17 cellular contexts compared by ENCODE assay signal in genomic region chr4:83250666-83251065, GRCh38. TPM values are rescaled to one million over a fixed set of nuclear protein-coding genes. Genes with fewer than 3 reads are reported as not detected.
DNase-seq lines count a peak whose midpoint lies in the region; FAIRE-seq and TF ChIP-seq lines count a peak whose summit lies in the region.
"Had no signal": no experiment of that assay in that cellular context is flagged by ENCODE, and none has a peak within 500 bp of the region (broad histone marks: within the 10 kb centered on the region; RNA-seq: fewer than 3 reads in every experiment).

No MANE protein-coding gene starts in this region.

- H3K79me2 ChIP-seq in mesendoderm (ENCODE audit: control insufficient read depth, insufficient read depth, low read length), result no peaks in the 10 kb centered on the region

- no peak overlapping the region for H3K56ac ChIP-seq in mesendoderm (ENCODE audit: low read length)

- peaks cover 42% of the 10 kb centered on the region for H3K4me1 Mint-ChIP-seq in HFFc6 (ENCODE audit: low read depth)
- H3K4me1 Mint-ChIP-seq in CD8-positive, alpha-beta memory T cell, result peaks cover 20 to 29% (median 24%) of the 10 kb centered on the region in 3 donors

- H2AK5ac ChIP-seq in mesendoderm (ENCODE audit: low read length), result no peak overlapping the region

- WGBS in mesendoderm (ENCODE audit: extremely low coverage, insufficient coverage, low lambda C conversion rate), result no CpG with 5 or more reads among the region's 5 CpGs

- H2BK15ac ChIP-seq in mesendoderm (replicated peaks; ENCODE audit: low read depth), result no peak overlapping the region

- H2BK5ac ChIP-seq in mesendoderm (ENCODE audit: low read length), result no peak overlapping the region

- H3K23ac ChIP-seq in mesendoderm (ENCODE audit: low read length), result no peak overlapping the region

- TF ChIP-seq CTCF in AG10803 (conservative IDR thresholded peaks at IDR 0.05; ENCODE audit: low read length) (no peak), HFFc6 (IDR thresholded peaks at IDR 0.05) (no peak), bronchial epithelial cell (IDR thresholded peaks at IDR 0.05; ENCODE audit: insufficient read depth, low read length, severe bottlenecking) (no peak), foreskin fibroblast (IDR thresholded peaks at IDR 0.05; ENCODE audit: low read depth, low read length) (no peak)

- no peaks in the 10 kb centered on the region for H3K79me1 ChIP-seq in mesendoderm (ENCODE audit: low read length)

- no peaks in the 10 kb centered on the region; the same call in 1 of the 2 replicates for H3K36me3 Mint-ChIP-seq in HFFc6 (ENCODE audit: low read depth)
- H3K36me3 Mint-ChIP-seq in CD8-positive, alpha-beta memory T cell, result peaks cover 0 to 5% (median 0%) of the 10 kb centered on the region in 3 donors
- H3K36me3 Mint-ChIP-seq: CD8-positive, alpha-beta T cell had no signal

- no peak overlapping the region for H3K4ac ChIP-seq in mesendoderm (ENCODE audit: low read depth, low read length)

- CTCF ChIA-PET in CD8-positive, alpha-beta memory T cell (lab: Charles Lee), result interaction anchor here (0.8 to 6.1 kb wide), 7 partner anchors 10 to 175 kb away, joined by 3 to 57 read pairs (median 5); partner anchors contain the start of gene PLAC8

- H4K5ac ChIP-seq in mesendoderm (ENCODE audit: low read length), result no peak overlapping the region

- DNase-seq in AG10803 (ENCODE audit: low read depth), result peak; percentile 26
- no peak for DNase-seq in HFFc6
- no peak for DNase-seq in bronchial epithelial cell (ENCODE audit: low read depth)
- DNase-seq in mesendoderm, result peak; percentile 61
- no peak for DNase-seq in AG08396 (ENCODE audit: low spot score)
- no peak for DNase-seq in foreskin fibroblast
- DNase-seq in CD8-positive, alpha-beta memory T cell, result no peak
- DNase-seq in ecto neural progenitor cell (ENCODE audit: low spot score), result no peak
- DNase-seq: CD8-positive, alpha-beta T cell; Kasumi-1; MG63; NCI-H1048; NCI-H1436 treated with DMSO at 0.1 percent for 48 hours; NCI-H2029 treated with DMSO at 0.1 percent for 48 hours; NCI-H2171; NCI-H526 had no signal

- no peak overlapping the region for H3K27ac ChIP-seq in mesendoderm (ENCODE audit: low read depth, low read length)
- H3K27ac ChIP-seq in CD8-positive, alpha-beta memory T cell (ENCODE audit: low read depth, low read length), result no peak overlapping the region

- H3K27me3 Mint-ChIP-seq in HFFc6 (ENCODE audit: insufficient read depth), result peaks cover 5% of the 10 kb centered on the region; the same call in 1 of the 2 replicates
- H3K27me3 Mint-ChIP-seq in CD8-positive, alpha-beta memory T cell, result no peaks in the 10 kb centered on the region

- peaks cover 4% of the 10 kb centered on the region for H3K4me1 ChIP-seq in mesendoderm (ENCODE audit: control insufficient read depth, low read depth, low read length)
- peaks cover 13% of the 10 kb centered on the region for H3K4me1 ChIP-seq in CD8-positive, alpha-beta memory T cell (ENCODE audit: insufficient read depth, low read length)

- H3K9ac ChIP-seq in mesendoderm (ENCODE audit: low read length), result no peak overlapping the region

- H3K4me2 ChIP-seq in mesendoderm (ENCODE audit: low read length), result no peak overlapping the region

- no peak overlapping the region for H3K18ac ChIP-seq in mesendoderm (ENCODE audit: low read length)

- H2BK120ac ChIP-seq in mesendoderm (ENCODE audit: low read depth, low read length), result no peak overlapping the region

- POLR2A ChIA-PET in CD8-positive, alpha-beta memory T cell (lab: Charles Lee), result no interaction called here

- H3K27me3 ChIP-seq in bronchial epithelial cell (ENCODE audit: control insufficient read depth, insufficient read depth, low read length), result no peaks in the 10 kb centered on the region
- no peaks in the 10 kb centered on the region for H3K27me3 ChIP-seq in mesendoderm (ENCODE audit: insufficient read depth, low read length, poor library complexity)
- no peaks in the 10 kb centered on the region for H3K27me3 ChIP-seq in CD8-positive, alpha-beta memory T cell (ENCODE audit: insufficient read depth, low read length, poor library complexity, severe bottlenecking)
- H3K27me3 ChIP-seq: MG63 had no signal

- no peaks in the 10 kb centered on the region for H3K36me3 ChIP-seq in bronchial epithelial cell (ENCODE audit: control insufficient read depth, insufficient read depth, low read length)
- no peaks in the 10 kb centered on the region for H3K36me3 ChIP-seq in mesendoderm (ENCODE audit: control insufficient read depth, insufficient read depth, low read length)
- no peaks in the 10 kb centered on the region for H3K36me3 ChIP-seq in CD8-positive, alpha-beta memory T cell (ENCODE audit: insufficient read depth, low read length)
- H3K36me3 ChIP-seq: HAP-1, MG63 had no signal

- H4K8ac ChIP-seq in mesendoderm (ENCODE audit: low read depth, low read length), result no peak overlapping the region

- H3K4me3 Mint-ChIP-seq in HFFc6, result no peak overlapping the region
- no peak overlapping the region for H3K4me3 Mint-ChIP-seq in CD8-positive, alpha-beta memory T cell
- H3K4me3 Mint-ChIP-seq: CD8-positive, alpha-beta T cell had no signal

- H3K9me3 ChIP-seq in CD8-positive, alpha-beta memory T cell (ENCODE audit: low read length), result no peaks in the 10 kb centered on the region
- H3K9me3 ChIP-seq: HAP-1, MG63 had no signal

- H3K27ac Mint-ChIP-seq in HFFc6, result peak overlapping the region; percentile 36; the same call in 1 of the 2 replicates
- peak overlapping the region in 1 of 8 donors; percentile 50 for H3K27ac Mint-ChIP-seq in CD8-positive, alpha-beta memory T cell
- H3K27ac Mint-ChIP-seq: CD8-positive, alpha-beta T cell had no signal

- no peaks in the 10 kb centered on the region for H3K9me3 Mint-ChIP-seq in HFFc6
- H3K9me3 Mint-ChIP-seq in CD8-positive, alpha-beta memory T cell, result no peaks in the 10 kb centered on the region
- H3K9me3 Mint-ChIP-seq: CD8-positive, alpha-beta T cell had no signal

- no peak overlapping the region for H3K4me3 ChIP-seq in AG10803 (ENCODE audit: low read length)
- H3K4me3 ChIP-seq in bronchial epithelial cell (ENCODE audit: low read depth, low read length), result no peak overlapping the region
- H3K4me3 ChIP-seq in mesendoderm (ENCODE audit: low read length), result no peak overlapping the region
- H3K4me3 ChIP-seq in foreskin fibroblast (ENCODE audit: low read depth in 1 of 2, low read length in 2 of 2), result no peak overlapping the region
- H3K4me3 ChIP-seq in CD8-positive, alpha-beta memory T cell (ENCODE audit: low read length), result no peak overlapping the region
- H3K4me3 ChIP-seq: HAP-1, MG63 had no signal

- FAIRE-seq in bronchial epithelial cell (lab: Jason Lieb, UNC), result peak; percentile 23

RNA-seq across cellular contexts. Expression of gene COQ2, which starts 33.9 kb away (rescaled TPM):
- total RNA-seq in HFFc6 (2021; fragmentation: NEBNext Ultra II Directional; extraction: Animal tissue kit (Norgen Biotek cat#: 25700)), result 10 to 100 TPM; 15.4 to 23.2 (median 20.6) TPM
- 9.5 and 14.7 TPM in 2 replicates for total RNA-seq in bronchial epithelial cell
- 30.4 TPM for polyA plus RNA-seq in mesendoderm (2013, experiment 1 of 2)
- polyA plus RNA-seq in mesendoderm (2013, experiment 2 of 2), result 29.4 TPM
- 10 to 100 TPM; 23.6 to 24.3 TPM for total RNA-seq in CD8-positive, alpha-beta memory T cell
- 7.5 TPM for polyA plus RNA-seq in CD8-positive, alpha-beta memory T cell

Comparison
In these comparisons a context has a peak if more than half of its experiments do, and no peak if none do; other contexts are left out.
1. DNase-seq: peak in AG10803 (single experiment) and mesendoderm (single experiment); none in HFFc6 (single experiment), bronchial epithelial cell (single experiment), AG08396 (single experiment), foreskin fibroblast (0 of 2), CD8-positive, alpha-beta memory T cell (0 of 5) and ecto neural progenitor cell (single experiment).